Comparison of ENCODE assay signal across 1 cellular context in genomic region chr1:31591425-31592093, GRCh38.
TF ChIP-seq lines count a peak whose summit lies in the region.

No MANE protein-coding gene starts in this region.

TF ChIP-seq in H1, 55 proteins besides CTCF, POLR2A, EP300 and RAD21:
- TF ChIP-seq CBX8 (IDR thresholded peaks at IDR 0.05; ENCODE audit: borderline replicate concordance, low read depth, low read length): no peak
- TF ChIP-seq CTBP2 (IDR thresholded peaks at IDR 0.05; ENCODE audit: borderline replicate concordance, insufficient read depth, insufficient read length, low read length): no peak
- TF ChIP-seq SP2 (IDR thresholded peaks at IDR 0.05; ENCODE audit: low read length): no peak
- no peak for TF ChIP-seq BCL11A (IDR thresholded peaks at IDR 0.05; ENCODE audit: low read depth in 2 of 2, low read length in 2 of 2)
- TF ChIP-seq RXRA (IDR thresholded peaks at IDR 0.05; ENCODE audit: insufficient read depth, low read depth, low read length): no peak
- TF ChIP-seq MAFK (IDR thresholded peaks at IDR 0.05; ENCODE audit: low read depth, low read length): no peak
